In the genomic region with DNA sequence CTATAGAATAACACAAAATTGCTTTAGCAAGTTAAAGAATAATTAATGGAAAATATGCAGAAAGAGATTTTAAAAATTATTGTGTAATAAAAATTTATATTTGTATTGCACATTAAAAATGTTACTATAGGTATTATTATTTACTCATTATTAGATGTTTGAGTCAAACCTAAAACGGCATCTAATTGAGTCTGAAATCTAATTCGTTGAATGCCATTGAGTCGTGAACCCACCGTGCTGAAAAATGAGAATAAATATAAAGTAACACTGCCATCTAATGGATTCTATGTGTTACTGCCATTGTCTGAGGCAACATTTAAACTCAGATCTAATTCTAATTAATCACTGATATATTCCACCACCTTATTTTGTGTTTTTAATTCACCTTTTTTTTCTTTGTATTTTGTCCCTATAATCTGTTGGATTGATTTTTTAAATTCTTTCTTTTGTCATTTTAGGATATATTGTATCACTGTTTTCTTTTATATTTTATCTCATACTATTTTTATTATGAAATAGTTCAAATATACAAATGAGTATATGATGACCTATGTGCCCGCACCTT, we compare ENCODE assay signal across 8 cellular contexts.
DNase-seq lines count a peak whose midpoint lies in the region; ATAC-seq, FAIRE-seq and TF ChIP-seq lines count a peak whose summit lies in the region.

No MANE protein-coding gene starts in this region.

- H3K27me3 ChIP-seq in GM23248 (replicated peaks; ENCODE audit: insufficient read depth) (no peaks in the 10 kb centered on the region), foreskin keratinocyte (no peaks in the 10 kb centered on the region)

- ATAC-seq in foreskin keratinocyte (peak; percentile 36), sciatic nerve (peak; percentile 56)

- FAIRE-seq in TTC549 (lab: Jason Lieb, UNC), result peak; percentile 95

- no peaks in the 10 kb centered on the region for H3K79me2 ChIP-seq in GM23248 (ENCODE audit: insufficient read depth)

- H3K4me2 ChIP-seq in GM23248 (ENCODE audit: unreplicated experiment), result no peak overlapping the region

- H3K4me1 ChIP-seq in GM23248 (ENCODE audit: insufficient read depth) (no peaks in the 10 kb centered on the region), foreskin keratinocyte (peaks cover 3% of the 10 kb centered on the region)

- no peak overlapping the region for H3K9ac ChIP-seq in GM23248

- no peaks in the 10 kb centered on the region for H3F3A ChIP-seq in GM23248 (ENCODE audit: insufficient read depth)

- no peak overlapping the region for H3K4me3 ChIP-seq in GM23248

- intact Hi-C loops in sciatic nerve (cut with DNase I), result loop anchor here (10.0 kb wide), 1 partner anchor 431 kb away; no protein-coding TSS in a partner anchor

- no peaks in the 10 kb centered on the region for H3K36me3 ChIP-seq in GM23248 (ENCODE audit: low read depth)

- no peak overlapping the region for H2AFZ ChIP-seq in GM23248

- no peak overlapping the region for H3K27ac ChIP-seq in GM23248
- no peak overlapping the region for H3K27ac ChIP-seq in foreskin keratinocyte

- H4K20me1 ChIP-seq in GM23248 (ENCODE audit: insufficient read depth), result no peaks in the 10 kb centered on the region

- in situ Hi-C loops in GM23248 (cut with MboI), result loop anchor here (5.0 to 10.0 kb wide), 3 partner anchors 221 to 433 kb away; a partner anchor contains a TSS

- WGBS in GM23248 (ENCODE audit: low coverage in 1 of 2, low lambda C conversion rate in 2 of 2, missing lambda C conversion rate in 2 of 2), 2 experiments, result 2 to 3% methylated on average over 5 of the region's 5 CpGs

- H3K9me2 ChIP-seq in GM23248 (ENCODE audit: insufficient read depth), result no peaks in the 10 kb centered on the region

- TF ChIP-seq CTCF in foreskin keratinocyte (conservative IDR thresholded peaks at IDR 0.05), result peak; percentile 91

- H3K9me3 ChIP-seq in GM23248 (ENCODE audit: low read depth), result no peaks in the 10 kb centered on the region

- DNase-seq in EH (ENCODE audit: low read depth), result peak; percentile 59
- peak; percentile 70 for DNase-seq in GM23248
- DNase-seq in NCI-H1436 (lab: John Stamatoyannopoulos, UW), result peak; percentile 45
- DNase-seq in foreskin keratinocyte, result peak in 1 of 2 donors; percentile 23
- DNase-seq in sciatic nerve (ENCODE audit: low spot score), result no peak
- no peak for DNase-seq in cerebellar nuclear complex (lab: John Stamatoyannopoulos, UW)
- no peak for DNase-seq in amygdala (lab: John Stamatoyannopoulos, UW)

Comparison
In these comparisons a context has a peak if more than half of its experiments do, and no peak if none do; other contexts are left out.
1. DNase-seq: peak in EH (single experiment), GM23248 (single experiment) and NCI-H1436 (single experiment); none in sciatic nerve (single experiment), cerebellar nuclear complex (0 of 2) and amygdala (0 of 56).